1 cellular context compared by ENCODE assay signal in genomic region chr16:19179890-19180490, GRCh38.
A peak's percentile ranks its signal among the peaks of the same experiment; 100 is the strongest.
TF ChIP-seq lines count a peak whose summit lies in the region.

No MANE protein-coding gene starts in this region.

TF ChIP-seq in GM12878, 131 proteins besides CTCF, POLR2A, EP300 and RAD21 (continued from another document):
- no peak for TF ChIP-seq SIN3A (IDR thresholded peaks at IDR 0.05; ENCODE audit: low read depth, low read length)
- no peak for TF ChIP-seq NR2F1 (conservative IDR thresholded peaks at IDR 0.05)
- no peak; the same call in 2 of the 3 replicates for TF ChIP-seq POU2F2 (IDR thresholded peaks at IDR 0.05; ENCODE audit: borderline replicate concordance, low read depth, low read length)
- peak; percentile 54 for TF ChIP-seq MEF2B (IDR thresholded peaks at IDR 0.05; ENCODE audit: partially characterized antibody, poor library complexity, severe bottlenecking)
- no peak for TF ChIP-seq ZSCAN29 (IDR thresholded peaks at IDR 0.05)
- TF ChIP-seq BCL11A (IDR thresholded peaks at IDR 0.05; ENCODE audit: low read depth, low read length): no peak
- TF ChIP-seq NR2C2 (IDR thresholded peaks at IDR 0.05; ENCODE audit: borderline replicate concordance, control insufficient read depth, insufficient read length, low read depth): no peak
- no peak for TF ChIP-seq ETV6 (conservative IDR thresholded peaks at IDR 0.05 in 1 of 2, IDR thresholded peaks at IDR 0.05 in 1 of 2; ENCODE audit: borderline replicate concordance in 1 of 2, low read depth in 1 of 2)
- no peak for TF ChIP-seq IKZF2 (IDR thresholded peaks at IDR 0.05)
- TF ChIP-seq SKIL (IDR thresholded peaks at IDR 0.05; ENCODE audit: low read depth, poor library complexity, severe bottlenecking): no peak
- no peak for TF ChIP-seq SIX5 (IDR thresholded peaks at IDR 0.05; ENCODE audit: low read depth, low read length, severe bottlenecking)
- peak; percentile 87 for TF ChIP-seq PBX3 (IDR thresholded peaks at IDR 0.05; ENCODE audit: insufficient replicate concordance, low read depth, low read length)
- no peak for TF ChIP-seq CBX5 (IDR thresholded peaks at IDR 0.05; ENCODE audit: low read depth)
- TF ChIP-seq CEBPB (IDR thresholded peaks at IDR 0.05; ENCODE audit: borderline replicate concordance in 1 of 2, low read depth in 2 of 2, low read length in 2 of 2): no peak
- no peak for TF ChIP-seq REST (IDR thresholded peaks at IDR 0.05; ENCODE audit: low read depth, low read length)
- TF ChIP-seq YY1 (IDR thresholded peaks at IDR 0.05; ENCODE audit: low read depth, low read length): 0 out of 2 replicates have a peak, but pooled peaks have one; percentile 33
- TF ChIP-seq RCOR1 (conservative IDR thresholded peaks at IDR 0.05; ENCODE audit: low read depth, low read length): no peak
- no peak for TF ChIP-seq USF1 (IDR thresholded peaks at IDR 0.05; ENCODE audit: borderline replicate concordance, extremely low read length, insufficient read depth, low read depth, low read length)
- TF ChIP-seq MYC (IDR thresholded peaks at IDR 0.05; ENCODE audit: insufficient read depth, insufficient read length, insufficient replicate concordance, low read length, severe bottlenecking): no peak
- TF ChIP-seq IRF5 (IDR thresholded peaks at IDR 0.05; ENCODE audit: borderline replicate concordance): no peak
